ENCODE assay signal across 1 cellular context in the genomic region with DNA sequence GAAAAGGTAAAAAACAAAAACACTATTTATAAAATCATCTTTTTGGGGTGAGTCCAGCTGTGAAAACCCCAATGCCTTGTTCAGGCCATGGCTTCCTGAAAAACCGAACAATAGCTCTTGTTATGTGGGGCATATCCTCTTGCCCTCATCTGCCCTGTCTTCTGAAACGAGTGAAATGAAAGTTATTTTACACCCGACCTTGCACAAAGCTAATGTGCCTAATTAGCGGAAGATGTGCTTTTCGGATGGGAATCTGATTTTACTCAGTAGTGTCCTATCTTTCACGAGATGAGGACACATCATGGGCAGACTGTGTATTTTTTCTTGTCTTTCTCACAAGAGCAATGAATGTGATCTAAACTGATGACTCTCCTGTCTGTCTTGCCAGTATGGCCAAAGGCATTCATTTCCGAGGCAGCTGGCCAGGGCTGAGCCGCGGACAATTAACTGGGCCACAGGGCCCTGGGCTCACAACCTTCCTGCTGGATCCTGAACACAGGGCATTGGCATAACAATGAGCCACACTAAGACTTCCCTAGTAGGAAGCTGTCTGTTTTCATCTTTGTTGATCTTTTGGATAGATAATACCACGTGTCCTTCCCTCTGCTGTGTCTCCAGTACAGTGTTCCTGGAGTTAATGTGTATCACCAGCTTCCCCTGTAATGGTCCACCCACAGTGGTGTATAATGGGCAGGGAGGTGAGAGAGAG.
TF ChIP-seq lines count a peak whose summit lies in the region.

No MANE protein-coding gene starts in this region.

TF ChIP-seq in WTC11, 78 proteins besides CTCF, POLR2A, EP300 and RAD21 (continued from another document):
- TF ChIP-seq, protein P1, sequence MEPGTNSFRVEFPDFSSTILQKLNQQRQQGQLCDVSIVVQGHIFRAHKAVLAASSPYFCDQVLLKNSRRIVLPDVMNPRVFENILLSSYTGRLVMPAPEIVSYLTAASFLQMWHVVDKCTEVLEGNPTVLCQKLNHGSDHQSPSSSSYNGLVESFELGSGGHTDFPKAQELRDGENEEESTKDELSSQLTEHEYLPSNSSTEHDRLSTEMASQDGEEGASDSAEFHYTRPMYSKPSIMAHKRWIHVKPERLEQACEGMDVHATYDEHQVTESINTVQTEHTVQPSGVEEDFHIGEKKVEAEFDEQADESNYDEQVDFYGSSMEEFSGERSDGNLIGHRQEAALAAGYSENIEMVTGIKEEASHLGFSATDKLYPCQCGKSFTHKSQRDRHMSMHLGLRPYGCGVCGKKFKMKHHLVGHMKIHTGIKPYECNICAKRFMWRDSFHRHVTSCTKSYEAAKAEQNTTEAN (CRISPR knock-in tag; IDR thresholded peaks at IDR 0.05) = 0 out of 2 replicates have a peak, but pooled peaks have one; percentile 43
TF ChIP-seq in WTC11: peak in this region for 11.
